In genomic region chr13:30376426-30377311, GRCh38 we compare ENCODE assay signal across 9 cellular contexts. TPM values are rescaled to one million over a fixed set of nuclear protein-coding genes. Genes with fewer than 3 reads are reported as not detected.
DNase-seq lines count a peak whose midpoint lies in the region; ATAC-seq and TF ChIP-seq lines count a peak whose summit lies in the region.
"Had no signal": no experiment of that assay in that cellular context is flagged by ENCODE, and none has a peak within 500 bp of the region (broad histone marks: within the 10 kb centered on the region; RNA-seq: fewer than 3 reads in every experiment).

No MANE protein-coding gene starts in this region.

- H3K4me3 Mint-ChIP-seq in activated T-helper 17 cell treated with anti-CD3 and anti-CD28 coated beads, Interleukin-2, amount 50 U/mL, for 72 hours = peak overlapping the region; percentile 77
- no peak overlapping the region for H3K4me3 Mint-ChIP-seq in type B pancreatic cell

- no peak for TF ChIP-seq CTCF in type B pancreatic cell (conservative IDR thresholded peaks at IDR 0.05)

- H3K9me3 Mint-ChIP-seq in activated T-helper 17 cell treated with anti-CD3 and anti-CD28 coated beads, Interleukin-2, amount 50 U/mL, for 72 hours = no peaks in the 10 kb centered on the region
- no peaks in the 10 kb centered on the region for H3K9me3 Mint-ChIP-seq in type B pancreatic cell

- peak; percentile 48 for ATAC-seq in HG03066 (IDR thresholded peaks at IDR 0.05; ENCODE audit: low read depth, unreplicated experiment)
- ATAC-seq in activated T-helper 17 cell treated with anti-CD3 and anti-CD28 coated beads, Interleukin-2, amount 50 U/mL, for 72 hours (replicated peaks) = peak; percentile 80
- ATAC-seq: A549 had no signal

- H3K4me1 Mint-ChIP-seq in activated T-helper 17 cell treated with anti-CD3 and anti-CD28 coated beads, Interleukin-2, amount 50 U/mL, for 72 hours = peaks cover 46% of the 10 kb centered on the region
- peaks cover 10% of the 10 kb centered on the region for H3K4me1 Mint-ChIP-seq in type B pancreatic cell (ENCODE audit: unreplicated experiment)

- H3K27ac Mint-ChIP-seq in activated T-helper 17 cell treated with anti-CD3 and anti-CD28 coated beads, Interleukin-2, amount 50 U/mL, for 72 hours = peak overlapping the region; percentile 64
- H3K27ac Mint-ChIP-seq in type B pancreatic cell = no peak overlapping the region

- H3K36me3 Mint-ChIP-seq in activated T-helper 17 cell treated with anti-CD3 and anti-CD28 coated beads, Interleukin-2, amount 50 U/mL, for 72 hours (ENCODE audit: low read depth) = peaks cover 5% of the 10 kb centered on the region
- H3K36me3 Mint-ChIP-seq in type B pancreatic cell = no peaks in the 10 kb centered on the region

- no peaks in the 10 kb centered on the region for H3K27me3 Mint-ChIP-seq in activated T-helper 17 cell treated with anti-CD3 and anti-CD28 coated beads, Interleukin-2, amount 50 U/mL, for 72 hours
- no peaks in the 10 kb centered on the region for H3K27me3 Mint-ChIP-seq in type B pancreatic cell

- peak; percentile 44 for DNase-seq in NCI-H345 (lab: John Stamatoyannopoulos, UW)
- DNase-seq in NCI-H345 treated with DMSO at 0.1 percent for 48 hours (lab: John Stamatoyannopoulos, UW; ENCODE audit: unreplicated experiment) = no peak
- DNase-seq in NOMO-1 treated with dmso at 0.1 percent for 144 hours (lab: John Stamatoyannopoulos, UW; ENCODE audit: unreplicated experiment) = peak; percentile 58
- peak; percentile 72 for DNase-seq in stimulated activated CD4-positive, alpha-beta T cell treated with anti-CD3 and anti-CD28 coated beads, Interleukin-15, amount 100 ng/mL, for 24 hours
- DNase-seq in SW 1271 (lab: John Stamatoyannopoulos, UW) = no peak
- no peak for DNase-seq in type B pancreatic cell (ENCODE audit: extremely low spot score, unreplicated experiment)

RNA-seq across cellular contexts. Expression of gene UBE2L5, which starts 45.6 kb away (rescaled TPM):
- not detected for total RNA-seq in activated T-helper 17 cell treated with anti-CD3 and anti-CD28 coated beads, Interleukin-2, amount 50 U/mL, for 72 hours
- not detected in 2 replicates for total RNA-seq in type B pancreatic cell (ENCODE audit: low replicate concordance)

Comparison
In these comparisons a context has a peak if more than half of its experiments do, and no peak if none do; other contexts are left out.
1. DNase-seq: peak in NCI-H345 (single experiment), NOMO-1 treated with dmso at 0.1 percent for 144 hours (single experiment) and stimulated activated CD4-positive, alpha-beta T cell treated with anti-CD3 and anti-CD28 coated beads, Interleukin-15, amount 100 ng/mL, for 24 hours (single experiment); none in NCI-H345 treated with DMSO at 0.1 percent for 48 hours (single experiment), SW 1271 (0 of 2) and type B pancreatic cell (single experiment).